ENCODE assay signal across 20 cellular contexts in genomic region chr2:207041753-207042152, GRCh38.
DNase-seq lines count a peak whose midpoint lies in the region; ATAC-seq, FAIRE-seq and TF ChIP-seq lines count a peak whose summit lies in the region.
"Had no signal": no experiment of that assay in that cellular context is flagged by ENCODE, and none has a peak within 500 bp of the region (broad histone marks: within the 10 kb centered on the region; RNA-seq: fewer than 3 reads in every experiment).

No MANE protein-coding gene starts in this region.

- H3K4me1 Mint-ChIP-seq in astrocyte (ENCODE audit: low read depth, unreplicated experiment), result peaks cover 16% of the 10 kb centered on the region

- H3K14ac ChIP-seq in IMR-90 (replicated peaks; ENCODE audit: low read depth, low read length), result 0 out of 2 replicates have a peak overlapping the region, but pooled peaks have one; percentile 23

- H3K9ac ChIP-seq in IMR-90 (ENCODE audit: low read depth, low read length) (no peak overlapping the region), astrocyte (ENCODE audit: low read length) (no peak overlapping the region)

- H3K4me3 Mint-ChIP-seq in astrocyte (ENCODE audit: unreplicated experiment), result no peak overlapping the region
- H3K4me3 Mint-ChIP-seq: activated CD4-positive, alpha-beta T cell treated with anti-CD3 and anti-CD28 coated beads for 36 hours; activated CD8-positive, alpha-beta memory T cell treated with anti-CD3 and anti-CD28 coated beads, Interleukin-2, amount 10 ng/mL, durations not matched to agents 7 days and 5 days; activated naive CD8-positive, alpha-beta T cell treated with anti-CD3 and anti-CD28 coated beads, Interleukin-2, amount 50 U/mL, for 24 hours had no signal

- H2BK5ac ChIP-seq in IMR-90 (ENCODE audit: low read depth, low read length, poor library complexity, severe bottlenecking), result no peak overlapping the region

- no peak overlapping the region for H2AK5ac ChIP-seq in IMR-90 (ENCODE audit: low read depth, low read length)

- no peak overlapping the region for H2BK20ac ChIP-seq in IMR-90 (ENCODE audit: low read depth, low read length)

- H3K4me1 ChIP-seq in IMR-90 (ENCODE audit: control insufficient read depth, insufficient read depth, low read length) (peaks cover 2% of the 10 kb centered on the region), astrocyte (ENCODE audit: insufficient read depth, low read length) (peaks cover 19% of the 10 kb centered on the region), BE2C (no peaks in the 10 kb centered on the region)

- no peak overlapping the region for H2AFZ ChIP-seq in IMR-90 (replicated peaks; ENCODE audit: low read length, poor library complexity)
- no peak overlapping the region for H2AFZ ChIP-seq in astrocyte (ENCODE audit: low read depth, low read length)

- no peak overlapping the region for H3K4me3 ChIP-seq in IMR-90 (ENCODE audit: insufficient read depth, low read depth, low read length)
- H3K4me3 ChIP-seq in astrocyte (ENCODE audit: insufficient read depth, low read depth, low read length), result no peak overlapping the region
- no peak overlapping the region for H3K4me3 ChIP-seq in BE2C (ENCODE audit: low read depth, low read length)

- H3K4me2 ChIP-seq in IMR-90 (ENCODE audit: low read depth, low read length) (no peak overlapping the region), astrocyte (ENCODE audit: low read length) (peak overlapping the region; percentile 65)

- no peak overlapping the region for H3K23ac ChIP-seq in IMR-90 (ENCODE audit: low read depth, low read length)

- H4K5ac ChIP-seq in IMR-90 (ENCODE audit: low read depth, low read length), result no peak overlapping the region

- CTCF ChIA-PET in IMR-90 (lab: Yijun Ruan, JAX), result no interaction called here

- no peak overlapping the region for H4K91ac ChIP-seq in IMR-90 (ENCODE audit: insufficient read depth, low read depth, low read length)

- H3K27ac ChIP-seq in IMR-90 (ENCODE audit: insufficient read depth, low read length), result no peak overlapping the region
- no peak overlapping the region for H3K27ac ChIP-seq in astrocyte (ENCODE audit: low read depth, low read length)
- peak overlapping the region; percentile 71 for H3K27ac ChIP-seq in layer of hippocampus (ENCODE audit: low read depth, low read length)
- H3K27ac ChIP-seq: RWPE1 had no signal

- H3K36me3 Mint-ChIP-seq in astrocyte (ENCODE audit: low read depth, unreplicated experiment), result no peaks in the 10 kb centered on the region
- H3K36me3 Mint-ChIP-seq: activated CD8-positive, alpha-beta memory T cell treated with anti-CD3 and anti-CD28 coated beads, Interleukin-2, amount 10 ng/mL, durations not matched to agents 7 days and 5 days had no signal

- H3K9me3 Mint-ChIP-seq in astrocyte (ENCODE audit: unreplicated experiment), result no peaks in the 10 kb centered on the region
- H3K9me3 Mint-ChIP-seq: activated naive CD8-positive, alpha-beta T cell treated with anti-CD3 and anti-CD28 coated beads, Interleukin-2, amount 50 U/mL, for 24 hours; nephron progenitor cell had no signal

- no peak overlapping the region for H2BK15ac ChIP-seq in IMR-90 (ENCODE audit: low read depth, low read length)

- TF ChIP-seq CTCF in IMR-90 (conservative IDR thresholded peaks at IDR 0.05; ENCODE audit: low read depth, low read length) (no peak), astrocyte (IDR thresholded peaks at IDR 0.05; ENCODE audit: insufficient read depth, low read depth, low read length) (no peak), BE2C (IDR thresholded peaks at IDR 0.05; ENCODE audit: low read depth, low read length) (no peak)

- H3K9me3 ChIP-seq in IMR-90 (ENCODE audit: control insufficient read depth, insufficient read depth, low read length) (no peaks in the 10 kb centered on the region), astrocyte (ENCODE audit: insufficient read depth, low read depth, low read length) (no peaks in the 10 kb centered on the region), BE2C (no peaks in the 10 kb centered on the region)

- ATAC-seq in IMR-90 (ENCODE audit: low read depth), result no peak
- ATAC-seq: activated CD4-positive, alpha-beta T cell treated with anti-CD3 and anti-CD28 coated beads for 36 hours; activated CD8-positive, alpha-beta memory T cell treated with anti-CD3 and anti-CD28 coated beads, Interleukin-2, amount 10 ng/mL, durations not matched to agents 7 days and 5 days; activated naive CD8-positive, alpha-beta T cell treated with anti-CD3 and anti-CD28 coated beads, Interleukin-2, amount 50 U/mL, for 24 hours had no signal

- no peaks in the 10 kb centered on the region for H3K36me3 ChIP-seq in IMR-90 (ENCODE audit: control insufficient read depth, insufficient read depth, low read length)
- no peaks in the 10 kb centered on the region for H3K36me3 ChIP-seq in astrocyte (ENCODE audit: insufficient read depth, low read length)
- no peaks in the 10 kb centered on the region for H3K36me3 ChIP-seq in BE2C

- WGBS in IMR-90 (ENCODE audit: extremely low coverage in 2 of 2, insufficient read length in 1 of 2), 2 experiments, result no CpG with 5 or more reads among the region's 5 CpGs

- dilution Hi-C loops in IMR-90 (cut with HindIII; ENCODE audit: low sequenced_read_pairs, unreplicated experiment), result no loop called here

- no peaks in the 10 kb centered on the region for H3K79me1 ChIP-seq in IMR-90 (ENCODE audit: low read depth in 1 of 2, low read length in 2 of 2)

- H3K4ac ChIP-seq in IMR-90 (ENCODE audit: low read depth, low read length), result no peak overlapping the region

- DNase-seq in IMR-90, result no peak
- no peak for DNase-seq in astrocyte (ENCODE audit: low read depth)
- peak; percentile 71 for DNase-seq in superior temporal gyrus (ENCODE audit: extremely low spot score)
- DNase-seq in activated CD8-positive, alpha-beta memory T cell treated with anti-CD3 and anti-CD28 coated beads for 24 hours, result no peak
- DNase-seq in BE2C, result no peak
- no peak for DNase-seq in SKM-1 (lab: John Stamatoyannopoulos, UW; ENCODE audit: unreplicated experiment)
- DNase-seq: activated CD4-positive, alpha-beta T cell treated with anti-CD3 and anti-CD28 coated beads for 36 hours; activated CD8-positive, alpha-beta memory T cell treated with anti-CD3 and anti-CD28 coated beads, Interleukin-2, amount 10 ng/mL, durations not matched to agents 7 days and 5 days; activated naive CD8-positive, alpha-beta T cell treated with anti-CD3 and anti-CD28 coated beads, Interleukin-2, amount 50 U/mL, for 24 hours; central memory CD4-positive, alpha-beta T cell; DND-41; effector memory CD4-positive, alpha-beta T cell; KG1; kidney; NCI-H446 treated with DMSO at 0.1 percent for 48 hours; nephron progenitor cell; stimulated activated CD8-positive, alpha-beta memory T cell treated with anti-CD3 and anti-CD28 coated beads, Interleukin-4, amount 100 ng/mL, for 48 hours had no signal

- intact Hi-C loops in IMR-90 (cut with micrococcal nuclease), result no loop called here

- H3K27me3 Mint-ChIP-seq in astrocyte (ENCODE audit: low read depth, unreplicated experiment), result no peaks in the 10 kb centered on the region

- no peak overlapping the region for H3K56ac ChIP-seq in IMR-90 (ENCODE audit: extremely low read depth, insufficient read depth, low read length)

- TF ChIP-seq RAD21 in IMR-90 (IDR thresholded peaks at IDR 0.05; ENCODE audit: low read length), result no peak

- no peak overlapping the region for H2AK9ac ChIP-seq in IMR-90 (replicated peaks; ENCODE audit: low read depth, low read length, poor library complexity)

- H3K27ac Mint-ChIP-seq in astrocyte (ENCODE audit: unreplicated experiment), result no peak overlapping the region
- H3K27ac Mint-ChIP-seq: activated CD4-positive, alpha-beta T cell treated with anti-CD3 and anti-CD28 coated beads for 36 hours; activated CD8-positive, alpha-beta memory T cell treated with anti-CD3 and anti-CD28 coated beads, Interleukin-2, amount 10 ng/mL, durations not matched to agents 7 days and 5 days; activated naive CD8-positive, alpha-beta T cell treated with anti-CD3 and anti-CD28 coated beads, Interleukin-2, amount 50 U/mL, for 24 hours; nephron progenitor cell had no signal

- TF ChIP-seq POLR2A in IMR-90 (IDR thresholded peaks at IDR 0.05; ENCODE audit: low read depth, low read length), result no peak

- no peaks in the 10 kb centered on the region for H3K27me3 ChIP-seq in IMR-90 (ENCODE audit: control insufficient read depth, insufficient read depth, low read length)
- no peaks in the 10 kb centered on the region for H3K27me3 ChIP-seq in astrocyte (ENCODE audit: insufficient read depth, low read length)
- H3K27me3 ChIP-seq in layer of hippocampus (ENCODE audit: control insufficient read depth, insufficient read depth, low read length), result no peaks in the 10 kb centered on the region
- no peaks in the 10 kb centered on the region for H3K27me3 ChIP-seq in BE2C

- H2BK120ac ChIP-seq in IMR-90 (ENCODE audit: low read depth, low read length), result no peak overlapping the region

- no peak overlapping the region for H4K8ac ChIP-seq in IMR-90 (ENCODE audit: low read depth in 2 of 2, low read length in 2 of 2)

- no peak for FAIRE-seq in astrocyte (lab: Jason Lieb, UNC)
- FAIRE-seq: kidney, TTC549 had no signal

- POLR2A ChIA-PET in IMR-90 (lab: Charles Lee; ENCODE audit: unreplicated experiment), result no interaction called here

- no peaks in the 10 kb centered on the region for H3K79me2 ChIP-seq in astrocyte (ENCODE audit: insufficient read depth, low read length)

- H3K18ac ChIP-seq in IMR-90 (ENCODE audit: low read depth, low read length), result no peak overlapping the region

- peaks cover 2% of the 10 kb centered on the region; the same call in 1 of the 2 replicates for H3K9me1 ChIP-seq in IMR-90 (ENCODE audit: insufficient read depth, low read length)

- BruUV-seq in IMR-90 (replicated peaks; lab: Mats Ljungman, UMichigan), result no TSS peak

- in situ Hi-C loops in IMR-90 (cut with MboI; ENCODE audit: low sequenced_read_pairs), result no loop called here

- H4K20me1 ChIP-seq in IMR-90 (ENCODE audit: insufficient read depth, low read length), result no peaks in the 10 kb centered on the region
- no peaks in the 10 kb centered on the region for H4K20me1 ChIP-seq in astrocyte (ENCODE audit: insufficient read depth, low read length)

TF ChIP-seq in IMR-90, 13 proteins besides CTCF, POLR2A, EP300 and RAD21 (continues in another document):
- TF ChIP-seq MXI1 (IDR thresholded peaks at IDR 0.05; ENCODE audit: borderline replicate concordance, low read depth, low read length) (no peak), MAFK (IDR thresholded peaks at IDR 0.05; ENCODE audit: low read depth, low read length) (no peak), FOS (IDR thresholded peaks at IDR 0.05; ENCODE audit: low read depth, low read length) (no peak), RFX5 (IDR thresholded peaks at IDR 0.05; ENCODE audit: low read depth, low read length) (no peak), MAZ (IDR thresholded peaks at IDR 0.05; ENCODE audit: borderline replicate concordance, low read depth, low read length) (no peak), USF2 (IDR thresholded peaks at IDR 0.05; ENCODE audit: low read depth, low read length) (no peak), CHD1 (IDR thresholded peaks at IDR 0.05; ENCODE audit: low read depth, low read length) (no peak)
